27 cellular contexts compared by ENCODE assay signal in genomic region chr18:54327818-54328217, GRCh38. TPM values are rescaled to one million over a fixed set of nuclear protein-coding genes. Genes with fewer than 3 reads are reported as not detected.
"Had no signal": no experiment of that assay in that cellular context is flagged by ENCODE, and none has a peak within 500 bp of the region (broad histone marks: within the 10 kb centered on the region; RNA-seq: fewer than 3 reads in every experiment).

No MANE protein-coding gene starts in this region.

- H3K4me2 ChIP-seq: hepatocyte had no signal

- H3K27ac ChIP-seq: hepatocyte, parathyroid adenoma, thyroid gland, upper lobe of right lung had no signal

- H2AFZ ChIP-seq: hepatocyte, parathyroid adenoma had no signal

- ATAC-seq: activated naive CD8-positive, alpha-beta T cell treated with anti-CD3 and anti-CD28 coated beads, Interleukin-2, amount 50 U/mL, for 24 hours; activated T-cell treated with anti-CD3 and anti-CD28 coated beads, Interleukin-2, amount 50 U/mL, for 72 hours; left ventricle myocardium superior; right cardiac atrium; upper lobe of right lung had no signal

- H3K9me3 ChIP-seq: thyroid gland, upper lobe of right lung had no signal

- H3K27ac Mint-ChIP-seq: activated naive CD8-positive, alpha-beta T cell treated with anti-CD3 and anti-CD28 coated beads, Interleukin-2, amount 50 U/mL, for 24 hours; activated T-cell treated with anti-CD3 and anti-CD28 coated beads, Interleukin-2, amount 50 U/mL, for 72 hours; immature natural killer cell; memory B cell; nephron progenitor cell; stimulated activated naive CD8-positive, alpha-beta T cell treated with anti-CD3 and anti-CD28 coated beads, Interleukin-15, Interleukin-2, amounts not matched to agents 100 ng/mL and 50 ng/mL, for 24 hours; T-helper 1 cell treated with Interleukin-12 subunit alpha and Interleukin-12 subunit beta and Interleukin-4 antibody, amounts not matched to agents 30 μg/mL and 1 μg/mL, for 36 hours had no signal

- H3K36me3 ChIP-seq: thyroid gland, upper lobe of right lung had no signal

- H3K4me3 Mint-ChIP-seq: activated naive CD8-positive, alpha-beta T cell treated with anti-CD3 and anti-CD28 coated beads, Interleukin-2, amount 50 U/mL, for 24 hours; activated T-cell treated with anti-CD3 and anti-CD28 coated beads, Interleukin-2, amount 50 U/mL, for 72 hours; immature natural killer cell; memory B cell; nephron progenitor cell; stimulated activated naive CD8-positive, alpha-beta T cell treated with anti-CD3 and anti-CD28 coated beads, Interleukin-15, Interleukin-2, amounts not matched to agents 100 ng/mL and 50 ng/mL, for 24 hours; T-helper 1 cell treated with Interleukin-12 subunit alpha and Interleukin-12 subunit beta and Interleukin-4 antibody, amounts not matched to agents 30 μg/mL and 1 μg/mL, for 36 hours had no signal

- H3K4me1 Mint-ChIP-seq: activated naive CD8-positive, alpha-beta T cell treated with anti-CD3 and anti-CD28 coated beads, Interleukin-2, amount 50 U/mL, for 24 hours; immature natural killer cell; memory B cell; nephron progenitor cell had no signal

- H3K9me3 Mint-ChIP-seq: activated naive CD8-positive, alpha-beta T cell treated with anti-CD3 and anti-CD28 coated beads, Interleukin-2, amount 50 U/mL, for 24 hours; activated T-cell treated with anti-CD3 and anti-CD28 coated beads, Interleukin-2, amount 50 U/mL, for 72 hours; immature natural killer cell; memory B cell; nephron progenitor cell; stimulated activated naive CD8-positive, alpha-beta T cell treated with anti-CD3 and anti-CD28 coated beads, Interleukin-15, Interleukin-2, amounts not matched to agents 100 ng/mL and 50 ng/mL, for 24 hours; T-helper 1 cell treated with Interleukin-12 subunit alpha and Interleukin-12 subunit beta and Interleukin-4 antibody, amounts not matched to agents 30 μg/mL and 1 μg/mL, for 36 hours had no signal

- H3K4me3 ChIP-seq: hepatocyte, thyroid gland, upper lobe of right lung had no signal

- H3K4me1 ChIP-seq: parathyroid adenoma, thyroid gland, upper lobe of right lung had no signal

- H3K9ac ChIP-seq: parathyroid adenoma had no signal

- DNase-seq: activated CD4-positive, alpha-beta T cell treated with anti-CD3 and anti-CD28 coated beads for 4 hours; activated CD4-positive, alpha-beta T cell treated with anti-CD3 and anti-CD28 coated beads, Interleukin-2, amount 50 U/mL, for 48 hours; activated CD4-positive, CD25-positive, alpha-beta regulatory T cell; activated gamma-delta T cell; activated naive CD4-positive, alpha-beta T cell treated with anti-CD3 and anti-CD28 coated beads, Interleukin-2, amount 50 U/mL, for 16 hours; activated naive CD8-positive, alpha-beta T cell treated with anti-CD3 and anti-CD28 coated beads, Interleukin-2, amount 50 U/mL, for 24 hours; activated T-cell treated with anti-CD3 and anti-CD28 coated beads, Interleukin-2, amount 50 U/mL, for 72 hours; glutamatergic neuron; immature natural killer cell; left ventricle myocardium superior; nephron progenitor cell; nucleus accumbens; right cardiac atrium; stimulated activated CD4-positive, alpha-beta T cell treated with anti-CD3 and anti-CD28 coated beads, Interleukin-12 subunit alpha, Interleukin-12 subunit beta, amount 100 ng/mL, for 4 hours; stimulated activated CD4-positive, alpha-beta T cell treated with anti-CD3 and anti-CD28 coated beads, Interleukin-4, amount 100 ng/mL, for 4 hours; substantia nigra; thyroid gland; upper lobe of right lung had no signal

- H3K36me3 Mint-ChIP-seq: immature natural killer cell, memory B cell had no signal

- H3K79me2 ChIP-seq: hepatocyte, parathyroid adenoma had no signal

- H3K27me3 ChIP-seq: hepatocyte, thyroid gland, upper lobe of right lung had no signal

- H3K27me3 Mint-ChIP-seq: activated naive CD8-positive, alpha-beta T cell treated with anti-CD3 and anti-CD28 coated beads, Interleukin-2, amount 50 U/mL, for 24 hours; memory B cell had no signal

RNA-seq across cellular contexts. Expression of gene STARD6, which starts 29.8 kb away (rescaled TPM):
- total RNA-seq: cardiac septum, chondrocyte, hepatocyte, left ventricle myocardium superior, myocyte, right cardiac atrium, skeletal muscle tissue, thyroid gland, upper lobe of right lung had no signal
